In the genomic region with DNA sequence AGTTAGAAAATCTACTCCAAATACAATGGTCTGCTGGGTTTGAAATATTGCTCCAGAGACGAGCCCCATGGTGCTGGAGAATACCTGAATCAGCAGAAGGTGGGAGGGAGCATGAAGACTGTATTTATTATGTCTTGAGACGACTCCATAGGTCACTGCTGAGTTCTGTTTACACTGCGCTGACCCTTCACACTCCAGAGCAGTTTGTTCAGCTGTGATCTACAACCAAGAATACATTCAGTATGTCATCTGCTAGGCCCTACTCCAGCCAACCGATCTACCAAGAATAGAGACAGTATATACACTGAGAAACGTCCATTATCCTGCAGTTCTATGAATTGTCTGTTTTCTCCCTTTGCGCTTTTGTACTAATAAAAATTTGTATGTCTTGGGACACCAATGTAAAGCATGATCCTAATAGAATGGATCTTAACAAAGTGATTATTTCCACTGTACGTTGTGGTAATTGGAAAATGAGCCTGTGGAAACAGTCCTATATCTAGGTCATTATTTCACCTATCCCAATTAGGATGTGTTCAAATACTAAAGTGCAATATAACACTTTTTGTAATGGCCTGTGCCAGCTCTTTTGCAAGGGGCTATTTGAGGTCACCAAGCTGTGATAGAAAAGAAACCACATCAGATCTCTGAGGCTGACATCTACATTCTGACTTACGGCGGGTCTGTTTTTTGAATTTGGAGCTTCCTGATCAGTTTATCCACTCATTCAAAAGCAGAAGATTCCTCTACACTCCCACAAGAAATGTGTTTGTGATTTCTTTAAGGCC, we compare ENCODE assay signal across 17 cellular contexts.
"Had no signal": no experiment of that assay in that cellular context is flagged by ENCODE, and none has a peak within 500 bp of the region (broad histone marks: within the 10 kb centered on the region; RNA-seq: fewer than 3 reads in every experiment).

No MANE protein-coding gene starts in this region.

- H3K27me3 Mint-ChIP-seq: activated CD4-positive, alpha-beta T cell treated with anti-CD3 and anti-CD28 coated beads, Interleukin-2, amount 10 ng/mL, durations not matched to agents 24 days and 14 days; activated naive CD4-positive, alpha-beta T cell treated with anti-CD3 and anti-CD28 coated beads, Interleukin-2, amount 50 U/mL, for 24 hours had no signal

- ATAC-seq: body of pancreas; stimulated activated naive CD8-positive, alpha-beta T cell treated with anti-CD3 and anti-CD28 coated beads, Interleukin-15, Interleukin-2, amounts not matched to agents 100 U/mL and 50 U/mL, for 24 hours had no signal

- H3K4me3 ChIP-seq: body of pancreas, sigmoid colon, suprapubic skin, upper lobe of left lung had no signal

- H3K9me3 Mint-ChIP-seq: activated B cell treated with CpG ODN at 0.5 μM for 24 hours; activated CD4-positive, alpha-beta T cell treated with anti-CD3 and anti-CD28 coated beads, Interleukin-2, amount 10 ng/mL, durations not matched to agents 24 days and 14 days; activated naive CD4-positive, alpha-beta T cell treated with anti-CD3 and anti-CD28 coated beads, Interleukin-2, amount 50 U/mL, for 24 hours; endodermal cell had no signal

- H3K4me1 Mint-ChIP-seq: activated B cell treated with CpG ODN at 0.5 μM for 24 hours; activated CD4-positive, alpha-beta T cell treated with anti-CD3 and anti-CD28 coated beads, Interleukin-2, amount 10 ng/mL, durations not matched to agents 24 days and 14 days; activated naive CD4-positive, alpha-beta T cell treated with anti-CD3 and anti-CD28 coated beads, Interleukin-2, amount 50 U/mL, for 24 hours had no signal

- H3K36me3 Mint-ChIP-seq: activated naive CD4-positive, alpha-beta T cell treated with anti-CD3 and anti-CD28 coated beads, Interleukin-2, amount 50 U/mL, for 24 hours had no signal

- H3K4me3 Mint-ChIP-seq: activated B cell treated with CpG ODN at 0.5 μM for 24 hours; activated CD4-positive, alpha-beta T cell treated with anti-CD3 and anti-CD28 coated beads, Interleukin-2, amount 10 ng/mL, durations not matched to agents 24 days and 14 days; activated naive CD4-positive, alpha-beta T cell treated with anti-CD3 and anti-CD28 coated beads, Interleukin-2, amount 50 U/mL, for 24 hours; endodermal cell had no signal

- DNase-seq: activated B cell treated with CpG ODN at 0.5 μM for 24 hours; activated CD4-positive, alpha-beta T cell treated with anti-CD3 and anti-CD28 coated beads, Interleukin-2, amount 10 ng/mL, durations not matched to agents 24 days and 14 days; activated CD8-positive, alpha-beta memory T cell treated with anti-CD3 and anti-CD28 coated beads for 24 hours; body of pancreas; dermis blood vessel endothelial cell; endodermal cell; erythroblast; hypothalamus; sigmoid colon; stimulated activated CD4-positive, alpha-beta T cell treated with anti-CD3 and anti-CD28 coated beads, Interleukin-4, amount 100 ng/mL, for 1 hour; stimulated activated CD8-positive, alpha-beta memory T cell treated with anti-CD3 and anti-CD28 coated beads, Interleukin-4, amount 100 ng/mL, for 48 hours; stimulated activated naive CD8-positive, alpha-beta T cell treated with anti-CD3 and anti-CD28 coated beads, Interleukin-15, Interleukin-2, amounts not matched to agents 100 U/mL and 50 U/mL, for 24 hours; T-helper 2 cell; upper lobe of left lung had no signal

- H3K27ac Mint-ChIP-seq: activated B cell treated with CpG ODN at 0.5 μM for 24 hours; activated CD4-positive, alpha-beta T cell treated with anti-CD3 and anti-CD28 coated beads, Interleukin-2, amount 10 ng/mL, durations not matched to agents 24 days and 14 days; activated naive CD4-positive, alpha-beta T cell treated with anti-CD3 and anti-CD28 coated beads, Interleukin-2, amount 50 U/mL, for 24 hours; activated T-helper 2 cell treated with anti-CD3 and anti-CD28 coated beads, Interferon-gamma antibody, Interleukin-2, Interleukin-4, amounts not matched to agents 10 μg/mL and 5 μg/mL and 100 μg/mL, durations not matched to agents 14 hours and 24 hours and 36 hours; endodermal cell had no signal
